ENCODE assay signal across 21 cellular contexts in genomic region chr1:3111616-3112021, GRCh38.
"Had no signal": no experiment of that assay in that cellular context is flagged by ENCODE, and none has a peak within 500 bp of the region (broad histone marks: within the 10 kb centered on the region; RNA-seq: fewer than 3 reads in every experiment).

No MANE protein-coding gene starts in this region.

- H3K36me3 Mint-ChIP-seq: immature natural killer cell; memory B cell; naive B cell; stimulated activated effector memory CD8-positive, alpha-beta T cell treated with anti-CD3 and anti-CD28 coated beads, Interleukin-12 subunit alpha, Interleukin-12 subunit beta, amount 100 ng/mL, for 72 hours had no signal

- H3K4me1 ChIP-seq: adrenal gland, gastroesophageal sphincter had no signal

- H3K4me3 ChIP-seq: adrenal gland, gastroesophageal sphincter, mucosa of descending colon, stomach had no signal

- H3K36me3 ChIP-seq: adrenal gland, gastroesophageal sphincter, stomach had no signal

- H3K4me3 Mint-ChIP-seq: immature natural killer cell; memory B cell; naive B cell; stimulated activated effector memory CD8-positive, alpha-beta T cell treated with anti-CD3 and anti-CD28 coated beads, Interleukin-12 subunit alpha, Interleukin-12 subunit beta, amount 100 ng/mL, for 72 hours had no signal

- H3K9me3 ChIP-seq: adrenal gland, mucosa of descending colon had no signal

- H3K9me3 Mint-ChIP-seq: immature natural killer cell; memory B cell; stimulated activated effector memory CD8-positive, alpha-beta T cell treated with anti-CD3 and anti-CD28 coated beads, Interleukin-12 subunit alpha, Interleukin-12 subunit beta, amount 100 ng/mL, for 72 hours had no signal

- H3K27ac Mint-ChIP-seq: immature natural killer cell; memory B cell; naive B cell; stimulated activated effector memory CD8-positive, alpha-beta T cell treated with anti-CD3 and anti-CD28 coated beads, Interleukin-12 subunit alpha, Interleukin-12 subunit beta, amount 100 ng/mL, for 72 hours had no signal

- H3K4me1 Mint-ChIP-seq: immature natural killer cell; memory B cell; naive B cell; stimulated activated effector memory CD8-positive, alpha-beta T cell treated with anti-CD3 and anti-CD28 coated beads, Interleukin-12 subunit alpha, Interleukin-12 subunit beta, amount 100 ng/mL, for 72 hours had no signal

- H3K27me3 ChIP-seq: adrenal gland had no signal

- DNase-seq: activated CD4-positive, alpha-beta T cell treated with anti-CD3 and anti-CD28 coated beads for 1 hour; activated CD8-positive, alpha-beta memory T cell treated with anti-CD3 and anti-CD28 coated beads for 24 hours; activated CD8-positive, alpha-beta memory T cell treated with anti-CD3 and anti-CD28 coated beads, Interleukin-2, amount 50 U/mL, for 48 hours; activated effector memory CD4-positive, alpha-beta T cell treated with anti-CD3 and anti-CD28 coated beads, Interleukin-2, amount 50 U/mL, for 16 hours; activated naive CD4-positive, alpha-beta T cell treated with anti-CD3 and anti-CD28 coated beads, Interleukin-2, amount 50 U/mL, for 16 hours; activated T-cell treated with anti-CD3 and anti-CD28 coated beads, Interleukin-2, amount 50 U/mL, for 48 hours; adrenal gland; caudate nucleus; immature natural killer cell; kidney glomerular epithelial cell; mucosa of descending colon; naive B cell; nucleus accumbens; small intestine; stimulated activated CD4-positive, alpha-beta T cell treated with anti-CD3 and anti-CD28 coated beads, Interleukin-4, amount 100 ng/mL, for 24 hours; stomach; T-helper 2 cell had no signal

- H3K27ac ChIP-seq: adrenal gland, gastroesophageal sphincter, stomach, VCaP had no signal

- H3K27me3 Mint-ChIP-seq: memory B cell had no signal

- ATAC-seq: gastroesophageal sphincter; mucosa of descending colon; stimulated activated effector memory CD8-positive, alpha-beta T cell treated with anti-CD3 and anti-CD28 coated beads, Interleukin-12 subunit alpha, Interleukin-12 subunit beta, amount 100 ng/mL, for 72 hours had no signal
